24 cellular contexts compared by ENCODE assay signal in the genomic region with DNA sequence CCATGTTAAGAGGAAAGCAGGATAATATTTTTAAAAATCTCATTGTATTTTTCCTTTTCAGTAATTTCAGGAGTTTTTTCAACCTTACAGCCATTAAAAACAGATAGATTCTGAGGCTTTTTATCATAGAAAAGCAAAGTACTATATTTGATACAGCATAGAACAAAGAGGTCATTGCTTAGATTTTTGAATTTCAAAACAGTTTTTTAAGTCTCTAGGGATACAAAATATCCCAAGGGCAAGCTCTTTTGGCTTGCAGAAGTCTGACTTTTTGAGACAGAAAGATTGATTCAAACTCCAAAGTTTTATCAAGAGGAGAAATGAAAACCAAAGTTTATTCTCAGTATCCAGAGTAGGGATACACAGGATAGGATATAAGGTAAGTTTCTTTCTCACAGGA.
"Had no signal": no experiment of that assay in that cellular context is flagged by ENCODE, and none has a peak within 500 bp of the region (broad histone marks: within the 10 kb centered on the region; RNA-seq: fewer than 3 reads in every experiment).

No MANE protein-coding gene starts in this region.

- H3K9ac ChIP-seq: SK-N-SH had no signal

- H3K9me3 ChIP-seq: adrenal gland, SK-N-SH had no signal

- DNase-seq: activated CD4-positive, alpha-beta memory T cell treated with anti-CD3 and anti-CD28 coated beads for 36 hours; activated CD4-positive, alpha-beta T cell treated with anti-CD3 and anti-CD28 coated beads, Interleukin-2, amount 10 ng/mL, durations not matched to agents 7 days and 5 days; activated CD4-positive, CD25-positive, alpha-beta regulatory T cell; activated CD8-positive, alpha-beta memory T cell treated with anti-CD3 and anti-CD28 coated beads for 24 hours; activated gamma-delta T cell treated with Interleukin-2 at 50 U/mL for 16 hours; activated naive CD4-positive, alpha-beta T cell treated with anti-CD3 and anti-CD28 coated beads, Interleukin-2, amount 50 U/mL, for 16 hours; activated naive CD8-positive, alpha-beta T cell treated with anti-CD3 and anti-CD28 coated beads, Interleukin-2, amount 10 ng/mL, durations not matched to agents 7 days and 5 days; activated T-cell treated with anti-CD3 and anti-CD28 coated beads, Interleukin-2, amount 50 U/mL, for 4 hours; adrenal gland; anterior cingulate cortex; caudate nucleus; cortex of kidney; MM.1S; NCI-H1105; NCI-H1436; NCI-H1694 treated with DMSO at 0.1 percent for 48 hours; NCI-H2081; NCI-H510A treated with DMSO at 0.1 percent for 48 hours; NCI-H69; PC-9; SIG-M5; SK-N-SH; T-helper 1 cell had no signal

- H3K4me2 ChIP-seq: PC-9, SK-N-SH had no signal

- ATAC-seq: activated T-cell treated with anti-CD3 and anti-CD28 coated beads, Interleukin-2, amount 50 U/mL, for 4 hours had no signal

- H3K27me3 ChIP-seq: adrenal gland had no signal

- H3K4me3 ChIP-seq: adrenal gland, PC-9 had no signal

- H3K27ac ChIP-seq: adrenal gland, PC-9, VCaP had no signal

- H3K36me3 ChIP-seq: adrenal gland had no signal

- H2AFZ ChIP-seq: PC-9 had no signal
